18 cellular contexts compared by ENCODE assay signal in the genomic region with DNA sequence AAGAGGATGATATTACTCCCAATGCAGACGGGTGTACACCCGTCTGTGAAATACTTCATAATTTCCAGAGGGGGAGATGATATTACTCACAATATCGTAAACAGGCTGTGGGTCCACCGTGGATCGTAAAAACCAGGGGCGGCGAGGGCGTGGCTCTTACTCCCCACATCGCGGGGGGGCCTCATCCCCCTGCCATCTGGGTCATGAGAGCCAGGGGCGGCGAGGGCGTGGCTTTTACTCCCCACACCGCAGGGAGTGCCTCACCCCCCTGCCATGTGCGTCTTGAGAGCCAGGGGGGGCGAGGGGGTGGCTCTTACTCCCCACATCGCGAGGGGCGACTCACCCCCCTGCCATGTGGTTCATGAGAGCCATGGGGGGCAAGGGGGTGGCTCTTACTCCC.
DNase-seq lines count a peak whose midpoint lies in the region; ATAC-seq and TF ChIP-seq lines count a peak whose summit lies in the region.
"Had no signal": no experiment of that assay in that cellular context is flagged by ENCODE, and none has a peak within 500 bp of the region (broad histone marks: within the 10 kb centered on the region; RNA-seq: fewer than 3 reads in every experiment).

No MANE protein-coding gene starts in this region.

- H3K36me3 ChIP-seq in PC-3 (ENCODE audit: low read depth, low read length) (no peaks in the 10 kb centered on the region), neural progenitor cell (no peaks in the 10 kb centered on the region), MG63 (no peaks in the 10 kb centered on the region)
- H3K36me3 ChIP-seq: spleen had no signal

- ATAC-seq in PC-3 = peak; percentile 57
- peak; percentile 22 for ATAC-seq in esophagus mucosa
- ATAC-seq: SK-N-SH treated with all-trans-retinoic acid at 6 μM for 48 hours had no signal

- TF ChIP-seq CTCF in Calu3 (IDR thresholded peaks at IDR 0.05; ENCODE audit: unreplicated experiment) (no peak), PC-3 (conservative IDR thresholded peaks at IDR 0.05; ENCODE audit: low read depth, low read length) (no peak), neural progenitor cell (IDR thresholded peaks at IDR 0.05) (no peak)

- H3K27ac ChIP-seq in PC-3 (ENCODE audit: low read length) = peak overlapping the region; percentile 31; the same call in 1 of the 2 replicates
- H3K27ac ChIP-seq in neural progenitor cell = no peak overlapping the region
- H3K27ac ChIP-seq: spleen had no signal

- DNase-seq in activated CD4-positive, alpha-beta T cell treated with anti-CD3 and anti-CD28 coated beads, Interleukin-2, amount 10 ng/mL, durations not matched to agents 24 days and 14 days = peak; percentile 75
- no peak for DNase-seq in activated CD4-positive, alpha-beta T cell treated with anti-CD3 and anti-CD28 coated beads, Interleukin-2, amount 50 U/mL, for 1 hour
- DNase-seq in Calu3 = no peak
- peak; percentile 70 for DNase-seq in PC-3
- no peak for DNase-seq in neural progenitor cell (ENCODE audit: low spot score)
- DNase-seq in MG63 = no peak
- no peak for DNase-seq in NCI-H1092 (lab: John Stamatoyannopoulos, UW)
- DNase-seq: activated naive CD4-positive, alpha-beta T cell treated with Interleukin-2 at 50 U/mL for 16 hours; activated T-cell treated with anti-CD3 and anti-CD28 coated beads for 4 hours; GDM1; kidney glomerular epithelial cell; NCI-H1417 treated with DMSO at 0.1 percent for 48 hours; NK-92 treated with Interleukin-12 subunit alpha and Interleukin-12 subunit beta, amount 100 ng/mL, for 24 hours; spleen; stimulated activated CD8-positive, alpha-beta memory T cell treated with anti-CD3 and anti-CD28 coated beads, Interleukin-4, amount 100 ng/mL, for 48 hours; T-helper 9 cell had no signal

- no peak overlapping the region for H3K27ac Mint-ChIP-seq in activated CD4-positive, alpha-beta T cell treated with anti-CD3 and anti-CD28 coated beads, Interleukin-2, amount 10 ng/mL, durations not matched to agents 24 days and 14 days
- H3K27ac Mint-ChIP-seq in Calu3 (ENCODE audit: unreplicated experiment) = peak overlapping the region; percentile 38
- H3K27ac Mint-ChIP-seq in neural progenitor cell = no peak overlapping the region

- H3F3A ChIP-seq in PC-3 (ENCODE audit: low read length, unreplicated experiment) = no peaks in the 10 kb centered on the region
- H3F3A ChIP-seq in neural progenitor cell (ENCODE audit: low read depth) = no peaks in the 10 kb centered on the region

- POLR2A ChIA-PET in PC-3 (lab: Charles Lee; ENCODE audit: unreplicated experiment) = no interaction called here

- H4K20me1 ChIP-seq in PC-3 (ENCODE audit: low read length) = no peaks in the 10 kb centered on the region
- no peaks in the 10 kb centered on the region for H4K20me1 ChIP-seq in neural progenitor cell (ENCODE audit: low read depth)

- H3K4me2 ChIP-seq in PC-3 (ENCODE audit: low read length) (peak overlapping the region; percentile 80), neural progenitor cell (no peak overlapping the region)

- intact Hi-C loops in activated CD4-positive, alpha-beta T cell treated with anti-CD3 and anti-CD28 coated beads, Interleukin-2, amount 10 ng/mL, durations not matched to agents 24 days and 14 days (cut with micrococcal nuclease) = no loop called here
- intact Hi-C loops in Calu3 (cut with micrococcal nuclease; ENCODE audit: unreplicated experiment) = no loop called here
- intact Hi-C loops in PC-3 (cut with micrococcal nuclease) = loop anchor here (10.0 kb wide), 3 partner anchors 329 to 619 kb away; no protein-coding TSS in a partner anchor

- peak overlapping the region; percentile 61 for H3K4me3 ChIP-seq in PC-3 (ENCODE audit: low read length)
- no peak overlapping the region for H3K4me3 ChIP-seq in neural progenitor cell
- H3K4me3 ChIP-seq in MG63 = no peak overlapping the region
- H3K4me3 ChIP-seq: spleen had no signal

- H3K79me2 ChIP-seq in PC-3 (ENCODE audit: low read length) (no peaks in the 10 kb centered on the region), neural progenitor cell (ENCODE audit: low read depth) (no peaks in the 10 kb centered on the region)

- H2AFZ ChIP-seq in PC-3 (ENCODE audit: low read length) = peak overlapping the region; percentile 62
- H2AFZ ChIP-seq in neural progenitor cell (replicated peaks) = no peak overlapping the region

- H3K9ac ChIP-seq in PC-3 (ENCODE audit: low read length) (peak overlapping the region; percentile 36; the same call in 1 of the 2 replicates), neural progenitor cell (no peak overlapping the region)

- no peak overlapping the region for H3K4me3 Mint-ChIP-seq in activated CD4-positive, alpha-beta T cell treated with anti-CD3 and anti-CD28 coated beads, Interleukin-2, amount 10 ng/mL, durations not matched to agents 24 days and 14 days
- H3K4me3 Mint-ChIP-seq in Calu3 (ENCODE audit: low read depth, unreplicated experiment) (peak overlapping the region; percentile 66), neural progenitor cell (no peak overlapping the region)

- H3K4me1 ChIP-seq in PC-3 (ENCODE audit: insufficient read depth, low read length) (peaks cover 4% of the 10 kb centered on the region; the same call in 1 of the 2 replicates), neural progenitor cell (no peaks in the 10 kb centered on the region)

- H3K9me2 ChIP-seq in PC-3 (replicated peaks; ENCODE audit: low read length) = no peaks in the 10 kb centered on the region

- H3K27me3 ChIP-seq in PC-3 (ENCODE audit: low read length) (no peaks in the 10 kb centered on the region), neural progenitor cell (no peaks in the 10 kb centered on the region), MG63 (no peaks in the 10 kb centered on the region)
- H3K27me3 ChIP-seq: spleen had no signal

- no peaks in the 10 kb centered on the region for H3K9me3 Mint-ChIP-seq in activated CD4-positive, alpha-beta T cell treated with anti-CD3 and anti-CD28 coated beads, Interleukin-2, amount 10 ng/mL, durations not matched to agents 24 days and 14 days
- H3K9me3 Mint-ChIP-seq in Calu3 (ENCODE audit: low read depth, unreplicated experiment) (no peaks in the 10 kb centered on the region), neural progenitor cell (no peaks in the 10 kb centered on the region)

- H3K9me3 ChIP-seq in PC-3 (ENCODE audit: low read length) (no peaks in the 10 kb centered on the region), neural progenitor cell (ENCODE audit: low read depth) (no peaks in the 10 kb centered on the region), MG63 (no peaks in the 10 kb centered on the region)
- H3K9me3 ChIP-seq: spleen had no signal

- H3K27me3 Mint-ChIP-seq in activated CD4-positive, alpha-beta T cell treated with anti-CD3 and anti-CD28 coated beads, Interleukin-2, amount 10 ng/mL, durations not matched to agents 24 days and 14 days = peaks cover 12% of the 10 kb centered on the region
- H3K27me3 Mint-ChIP-seq in Calu3 (ENCODE audit: unreplicated experiment) = no peaks in the 10 kb centered on the region
- peaks cover 13% of the 10 kb centered on the region for H3K27me3 Mint-ChIP-seq in neural progenitor cell (ENCODE audit: insufficient read depth, low read depth)

- no peaks in the 10 kb centered on the region for H3K36me3 Mint-ChIP-seq in activated CD4-positive, alpha-beta T cell treated with anti-CD3 and anti-CD28 coated beads, Interleukin-2, amount 10 ng/mL, durations not matched to agents 24 days and 14 days (ENCODE audit: low read depth)
- H3K36me3 Mint-ChIP-seq in Calu3 (ENCODE audit: insufficient read depth, unreplicated experiment) = peaks cover 7% of the 10 kb centered on the region
- H3K36me3 Mint-ChIP-seq in neural progenitor cell = no peaks in the 10 kb centered on the region

- H3K4me1 Mint-ChIP-seq in activated CD4-positive, alpha-beta T cell treated with anti-CD3 and anti-CD28 coated beads, Interleukin-2, amount 10 ng/mL, durations not matched to agents 24 days and 14 days = peaks cover 2% of the 10 kb centered on the region
- H3K4me1 Mint-ChIP-seq in Calu3 (ENCODE audit: low read depth, unreplicated experiment) = peaks cover 8% of the 10 kb centered on the region
- H3K4me1 Mint-ChIP-seq in neural progenitor cell = peaks cover 6% of the 10 kb centered on the region

- BruUV-seq in Calu3 (replicated peaks; lab: Mats Ljungman, UMichigan) = no TSS peak
- no TSS peak for BruUV-seq in PC-3 (replicated peaks; lab: Mats Ljungman, UMichigan)

- CTCF ChIA-PET in Calu3 (lab: Charles Lee) = no interaction called here
- CTCF ChIA-PET in PC-3 (lab: Charles Lee) = interaction anchor here (0.6 kb wide), 1 partner anchor 65 kb away, joined by 3 read pairs; no protein-coding TSS in a partner anchor

Comparison
In these comparisons a context has a peak if more than half of its experiments do, and no peak if none do; other contexts are left out.
1. DNase-seq: peak in activated CD4-positive, alpha-beta T cell treated with anti-CD3 and anti-CD28 coated beads, Interleukin-2, amount 10 ng/mL, durations not matched to agents 24 days and 14 days (single experiment) and PC-3 (single experiment); none in activated CD4-positive, alpha-beta T cell treated with anti-CD3 and anti-CD28 coated beads, Interleukin-2, amount 50 U/mL, for 1 hour (single experiment), Calu3 (single experiment), neural progenitor cell (single experiment), MG63 (single experiment) and NCI-H1092 (single experiment).